20 cellular contexts compared by ENCODE assay signal in genomic region chr10:71281646-71282322, GRCh38.
"Had no signal": no experiment of that assay in that cellular context is flagged by ENCODE, and none has a peak within 500 bp of the region (broad histone marks: within the 10 kb centered on the region; RNA-seq: fewer than 3 reads in every experiment).

No MANE protein-coding gene starts in this region.

- ATAC-seq: activated T-cell treated with anti-CD3 and anti-CD28 coated beads, Interleukin-2, amount 50 U/mL, for 4 hours; gastroesophageal sphincter; naive thymus-derived CD4-positive, alpha-beta T cell; stimulated activated naive B cell treated with anti-CD40 and anti-IgM and Interleukin-4, amounts not matched to agents 10 μg/mL and 1 μg/mL and 100 μg/mL, for 72 hours had no signal

- DNase-seq: activated CD4-positive, alpha-beta T cell treated with anti-CD3 and anti-CD28 coated beads for 4 hours; activated CD4-positive, alpha-beta T cell treated with anti-CD3 and anti-CD28 coated beads, Interleukin-2, amount 50 U/mL, for 48 hours; activated CD4-positive, CD25-positive, alpha-beta regulatory T cell; activated CD8-positive, alpha-beta memory T cell treated with anti-CD3 and anti-CD28 coated beads, Interleukin-2, amount 50 U/mL, for 48 hours; activated naive CD4-positive, alpha-beta T cell treated with anti-CD3 and anti-CD28 coated beads for 36 hours; activated naive CD8-positive, alpha-beta T cell treated with anti-CD3 and anti-CD28 coated beads, Interleukin-2, amount 10 ng/mL, durations not matched to agents 7 days and 5 days; activated T-cell treated with anti-CD3 and anti-CD28 coated beads, Interleukin-2, amount 50 U/mL, for 4 hours; amniotic stem cell; cerebellar nuclear complex; cortex of kidney; head of caudate nucleus; hypothalamus; left ventricle myocardium inferior; naive thymus-derived CD4-positive, alpha-beta T cell; retina; stimulated activated CD4-positive, alpha-beta T cell treated with anti-CD3 and anti-CD28 coated beads, Interleukin-2, amount 100 ng/mL, for 48 hours; stimulated activated CD8-positive, alpha-beta memory T cell treated with anti-CD3 and anti-CD28 coated beads, Interleukin-4, amount 100 ng/mL, for 48 hours; stimulated activated naive B cell treated with anti-CD40 and anti-IgM and Interleukin-4, amounts not matched to agents 10 μg/mL and 1 μg/mL and 100 μg/mL, for 72 hours; transverse colon had no signal
